Comparison of ENCODE assay signal across 21 cellular contexts in the genomic region with DNA sequence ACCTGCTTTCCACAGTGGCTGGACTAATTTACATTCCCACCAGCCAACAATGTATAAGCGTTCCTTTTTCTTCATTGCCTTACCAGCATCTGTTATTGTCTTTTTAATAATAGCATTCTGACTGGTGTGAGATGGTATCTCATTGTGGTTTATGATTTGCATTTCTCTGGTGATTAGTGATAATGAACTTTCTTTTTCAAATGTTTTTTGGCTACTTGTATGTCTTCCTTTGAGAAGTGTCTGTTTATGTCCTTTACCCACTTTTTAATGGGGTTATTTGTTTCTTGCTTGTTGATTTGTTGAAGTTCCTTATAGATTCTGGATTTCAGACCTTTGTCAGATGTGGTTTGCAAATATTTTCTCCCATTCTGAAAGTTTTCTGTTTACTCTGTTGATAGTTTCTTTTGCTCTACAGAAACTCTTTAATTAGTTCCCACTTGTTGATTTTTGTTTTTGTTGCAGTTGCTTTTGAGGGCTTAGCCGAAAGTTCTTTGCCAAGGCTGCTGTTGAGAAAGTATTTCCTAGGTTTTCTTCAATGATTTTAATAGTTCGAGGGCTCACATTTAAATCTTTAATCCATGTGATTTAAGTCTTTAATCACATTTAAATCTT. TPM values are rescaled to one million over a fixed set of nuclear protein-coding genes. Genes with fewer than 3 reads are reported as not detected.
DNase-seq lines count a peak whose midpoint lies in the region; ATAC-seq and TF ChIP-seq lines count a peak whose summit lies in the region.
"Had no signal": no experiment of that assay in that cellular context is flagged by ENCODE, and none has a peak within 500 bp of the region (broad histone marks: within the 10 kb centered on the region; RNA-seq: fewer than 3 reads in every experiment).

No MANE protein-coding gene starts in this region.

- CTCF ChIA-PET in HEK293T (lab: Yijun Ruan, JAX): no interaction called here

- ATAC-seq in CD4-positive, CD25-positive, alpha-beta regulatory T cell (ENCODE audit: low read depth in 2 of 2): no peak
- ATAC-seq in GM18867 (IDR thresholded peaks at IDR 0.05; ENCODE audit: unreplicated experiment): peak; percentile 89
- peak; percentile 57 for ATAC-seq in HG02623 (IDR thresholded peaks at IDR 0.05; ENCODE audit: unreplicated experiment)
- peak; percentile 64 for ATAC-seq in HG03565 (IDR thresholded peaks at IDR 0.05; ENCODE audit: unreplicated experiment)
- ATAC-seq: activated CD8-positive, alpha-beta T cell treated with anti-CD3 and anti-CD28 coated beads, Interleukin-2, amount 10 ng/mL, durations not matched to agents 7 days and 5 days; activated naive CD8-positive, alpha-beta T cell treated with anti-CD3 and anti-CD28 coated beads, Interleukin-2, amount 50 U/mL, for 24 hours; sciatic nerve had no signal

- no peaks in the 10 kb centered on the region for H3K79me2 ChIP-seq in MM.1S (ENCODE audit: low read length)

- DNase-seq in CD4-positive, CD25-positive, alpha-beta regulatory T cell: peak in 2 of 3 donors; percentile 19 to 52
- DNase-seq in caudate nucleus (lab: John Stamatoyannopoulos, UW) (no peak), Ammon's horn (ENCODE audit: low spot score) (no peak), HEK293T (ENCODE audit: extremely low spot score) (no peak), MM.1S (no peak)
- DNase-seq: activated CD8-positive, alpha-beta T cell treated with anti-CD3 and anti-CD28 coated beads, Interleukin-2, amount 10 ng/mL, durations not matched to agents 7 days and 5 days; activated naive CD8-positive, alpha-beta T cell treated with anti-CD3 and anti-CD28 coated beads, Interleukin-2, amount 50 U/mL, for 24 hours; effector CD8-positive, alpha-beta T cell; NCI-H1105 treated with DMSO at 0.1 percent for 48 hours; NCI-H2171; NCI-H748 treated with DMSO at 0.1 percent for 48 hours; stimulated activated CD4-positive, alpha-beta T cell treated with anti-CD3 and anti-CD28 coated beads, Interleukin-1b, Interleukin-23, amount 100 ng/mL, for 48 hours had no signal

- H3K4me2 ChIP-seq in MM.1S (ENCODE audit: low read depth, low read length): no peak overlapping the region
- H3K4me2 ChIP-seq: KMS-11 had no signal

- H3K27ac ChIP-seq in CD4-positive, CD25-positive, alpha-beta regulatory T cell (ENCODE audit: insufficient read depth, low read length, poor library complexity, severe bottlenecking): no peak overlapping the region
- H3K27ac ChIP-seq in caudate nucleus (ENCODE audit: low read depth, low read length): no peak overlapping the region
- H3K27ac ChIP-seq in MM.1S (ENCODE audit: low read length): no peak overlapping the region
- H3K27ac ChIP-seq: HL-60, KMS-11 had no signal

- H3K4me3 Mint-ChIP-seq in CD4-positive, CD25-positive, alpha-beta regulatory T cell: peak overlapping the region in 2 of 4 donors; percentile 44 to 46
- H3K4me3 Mint-ChIP-seq: activated CD8-positive, alpha-beta T cell treated with anti-CD3 and anti-CD28 coated beads, Interleukin-2, amount 10 ng/mL, durations not matched to agents 7 days and 5 days; activated naive CD8-positive, alpha-beta T cell treated with anti-CD3 and anti-CD28 coated beads, Interleukin-2, amount 50 U/mL, for 24 hours had no signal

- H3F3A ChIP-seq in MM.1S (ENCODE audit: insufficient read depth, low read length): no peaks in the 10 kb centered on the region

- H3K9ac ChIP-seq in MM.1S (ENCODE audit: low read length): no peak overlapping the region
- H3K9ac ChIP-seq: KMS-11 had no signal

- H3K36me3 ChIP-seq in CD4-positive, CD25-positive, alpha-beta regulatory T cell (ENCODE audit: control insufficient read depth, insufficient read depth, low read length): no peaks in the 10 kb centered on the region
- H3K36me3 ChIP-seq in MM.1S (replicated peaks; ENCODE audit: insufficient read depth, low read length): no peaks in the 10 kb centered on the region

- peaks cover 0 to 2% of the 10 kb centered on the region in 2 experiments for H3K9me3 ChIP-seq in CD4-positive, CD25-positive, alpha-beta regulatory T cell (ENCODE audit: control insufficient read depth in 2 of 2, low read length in 2 of 2)
- no peaks in the 10 kb centered on the region for H3K9me3 ChIP-seq in MM.1S (replicated peaks; ENCODE audit: insufficient read depth, low read length)

- H2AFZ ChIP-seq in MM.1S (ENCODE audit: low read length): no peak overlapping the region

- H3K4me1 Mint-ChIP-seq in CD4-positive, CD25-positive, alpha-beta regulatory T cell: peaks cover 10 to 19% (median 14%) of the 10 kb centered on the region in 4 donors

- POLR2A ChIA-PET in HEK293T (lab: Yijun Ruan, JAX): no interaction called here

- H4K20me1 ChIP-seq in MM.1S (ENCODE audit: insufficient read depth, low read length): no peaks in the 10 kb centered on the region

- peaks cover 4% of the 10 kb centered on the region for H3K27me3 ChIP-seq in CD4-positive, CD25-positive, alpha-beta regulatory T cell (ENCODE audit: control insufficient read depth, insufficient read depth, low read length)
- H3K27me3 ChIP-seq in MM.1S (replicated peaks; ENCODE audit: insufficient read depth, low read length): peaks cover 50% of the 10 kb centered on the region

- no peaks in the 10 kb centered on the region for H3K4me1 ChIP-seq in CD4-positive, CD25-positive, alpha-beta regulatory T cell (ENCODE audit: control insufficient read depth, insufficient read depth, low read length, poor library complexity, severe bottlenecking)
- 0 out of 2 replicates have a peak, but pooled peaks cover 5% of the 10 kb centered on the region for H3K4me1 ChIP-seq in MM.1S (ENCODE audit: low read length)

- peak overlapping the region; percentile 35 for H3K4me3 ChIP-seq in CD4-positive, CD25-positive, alpha-beta regulatory T cell (ENCODE audit: low read depth, low read length)
- no peak overlapping the region for H3K4me3 ChIP-seq in MM.1S (ENCODE audit: low read length)

- no peaks in the 10 kb centered on the region for H3K9me2 ChIP-seq in MM.1S (replicated peaks; ENCODE audit: insufficient read depth, low read length)

- peaks cover 0 to 7% (median 4%) of the 10 kb centered on the region in 7 donors for H3K9me3 Mint-ChIP-seq in CD4-positive, CD25-positive, alpha-beta regulatory T cell

- peaks cover 3% of the 10 kb centered on the region for H3K36me3 Mint-ChIP-seq in CD4-positive, CD25-positive, alpha-beta regulatory T cell

- TF ChIP-seq CTCF in MM.1S (IDR thresholded peaks at IDR 0.05; ENCODE audit: low read length): no peak

- H3K27me3 Mint-ChIP-seq in CD4-positive, CD25-positive, alpha-beta regulatory T cell: peaks cover 17% of the 10 kb centered on the region

- no peak overlapping the region for H3K27ac Mint-ChIP-seq in CD4-positive, CD25-positive, alpha-beta regulatory T cell
- H3K27ac Mint-ChIP-seq: activated CD8-positive, alpha-beta T cell treated with anti-CD3 and anti-CD28 coated beads, Interleukin-2, amount 10 ng/mL, durations not matched to agents 7 days and 5 days; activated naive CD8-positive, alpha-beta T cell treated with anti-CD3 and anti-CD28 coated beads, Interleukin-2, amount 50 U/mL, for 24 hours had no signal

TF ChIP-seq in HEK293T, 16 proteins besides CTCF, POLR2A, EP300 and RAD21:
- no peak for TF ChIP-seq ZNF384 (IDR thresholded peaks at IDR 0.05)
- TF ChIP-seq CTBP1 (IDR thresholded peaks at IDR 0.05; ENCODE audit: borderline replicate concordance): no peak
- no peak for TF ChIP-seq SP1 (IDR thresholded peaks at IDR 0.05)
- TF ChIP-seq LEF1 (IDR thresholded peaks at IDR 0.05; ENCODE audit: borderline replicate concordance): no peak
- no peak for TF ChIP-seq FOXM1 (IDR thresholded peaks at IDR 0.05; ENCODE audit: borderline replicate concordance)
- no peak for TF ChIP-seq HDGF (IDR thresholded peaks at IDR 0.05; ENCODE audit: borderline replicate concordance)
- TF ChIP-seq ELF4 (IDR thresholded peaks at IDR 0.05): no peak
- TF ChIP-seq FOXK2 (IDR thresholded peaks at IDR 0.05): no peak
- no peak for TF ChIP-seq NFRKB (IDR thresholded peaks at IDR 0.05)
TF ChIP-seq in HEK293T: peak in this region for 0.

RNA-seq across cellular contexts. Expression of a gene that starts 26.8 kb away (rescaled TPM):
- 13.1 TPM for total RNA-seq in CD4-positive, CD25-positive, alpha-beta regulatory T cell
- 1 to 10 TPM in 3 of 4 donors, under 1 TPM in 1; 0.71 to 4.8 (median 1.4) TPM for polyA plus RNA-seq in CD4-positive, CD25-positive, alpha-beta regulatory T cell
- total RNA-seq: bronchial epithelial cell, Daoy, RPMI7951 had no signal

Comparison
In these comparisons a context has a peak if more than half of its experiments do, and no peak if none do; other contexts are left out.
1. ATAC-seq: peak in GM18867 (single experiment), HG02623 (single experiment) and HG03565 (single experiment); none in CD4-positive, CD25-positive, alpha-beta regulatory T cell (0 of 2).
2. DNase-seq: peak in CD4-positive, CD25-positive, alpha-beta regulatory T cell (2 of 3); none in caudate nucleus (0 of 61), Ammon's horn (single experiment), HEK293T (single experiment) and MM.1S (single experiment).